Comparison of ENCODE assay signal across 8 cellular contexts in genomic region chr1:26145041-26145959, GRCh38. TPM values are rescaled to one million over a fixed set of nuclear protein-coding genes. Genes with fewer than 3 reads are reported as not detected.
DNase-seq lines count a peak whose midpoint lies in the region; ATAC-seq and TF ChIP-seq lines count a peak whose summit lies in the region.

No MANE protein-coding gene starts in this region.

- H3K9me3 ChIP-seq in MG63 (no peaks in the 10 kb centered on the region), neutrophil (no peaks in the 10 kb centered on the region)

- peak; percentile 79 for DNase-seq in EL
- peak; percentile 52 for DNase-seq in MG63
- peak; percentile 80 for DNase-seq in RWPE1 (ENCODE audit: low spot score)
- peak; percentile 64 for DNase-seq in activated T-helper 1 cell treated with Interleukin-2 at 50 U/mL for 16 hours (ENCODE audit: low read depth)
- DNase-seq in fibroblast of the conjunctiva (ENCODE audit: low read depth) = peak; percentile 76
- DNase-seq in substantia nigra (lab: John Stamatoyannopoulos, UW) = peak in 45 of 49 donors; percentile 12 to 84 (median 67)

- H3K4me3 ChIP-seq in MG63 (no peak overlapping the region), neutrophil (ENCODE audit: low read depth in 1 of 2, low read length in 1 of 2) (no peak overlapping the region)

- no peak overlapping the region for H3K27ac ChIP-seq in RWPE1
- H3K27ac ChIP-seq in neutrophil = no peak overlapping the region
- no peak overlapping the region for H3K27ac ChIP-seq in substantia nigra (ENCODE audit: low read depth, low read length, poor library complexity, severe bottlenecking)

- H3K36me3 ChIP-seq in MG63 (no peaks in the 10 kb centered on the region), neutrophil (no peaks in the 10 kb centered on the region)

- H3K27me3 ChIP-seq in MG63 (no peaks in the 10 kb centered on the region), neutrophil (no peaks in the 10 kb centered on the region)

- CTCF ChIA-PET in RWPE1 (lab: Yijun Ruan, JAX) = interaction anchor here (0.6 to 2.8 kb wide), 28 partner anchors 10 to 459 kb away, joined by 3 to 41 read pairs (median 4); partner anchors contain the start of genes CEP85, PDIK1L, SLC30A2 and ZNF593

- peaks cover 6 to 12% of the 10 kb centered on the region in 2 experiments for H3K4me1 ChIP-seq in neutrophil (ENCODE audit: control insufficient read depth in 1 of 2, insufficient read depth in 1 of 2, low read depth in 1 of 2, low read length in 1 of 2)

- POLR2A ChIA-PET in RWPE1 (lab: Yijun Ruan, JAX; ENCODE audit: low non-redundant PET) = interaction anchor here (0.8 kb wide), 1 partner anchor 109 kb away, joined by 3 read pairs; no protein-coding TSS in a partner anchor

- TF ChIP-seq CTCF in RWPE1 (conservative IDR thresholded peaks at IDR 0.05; ENCODE audit: low read depth) (peak; percentile 76), neutrophil (IDR thresholded peaks at IDR 0.05) (peak; percentile 73)

- ATAC-seq in GM21786 (IDR thresholded peaks at IDR 0.05; ENCODE audit: unreplicated experiment) = no peak

RNA-seq across cellular contexts. Expression of gene FAM110D, which starts 13.6 kb away (rescaled TPM):
- 0.07 TPM in 1 of 2 replicates, not detected in the other for total RNA-seq in MG63 (2014; rRNA removed; shearing (Covaris generic); ENCODE audit: low replicate concordance)

RNA-seq across cellular contexts. Expression of gene C1orf232, which starts 23.5 kb away (rescaled TPM):
- total RNA-seq in MG63 (2014; rRNA removed; shearing (Covaris generic); ENCODE audit: low replicate concordance) = not detected in 2 replicates

RNA-seq across cellular contexts. Expression of gene ZNF593, which starts 24.4 kb away (rescaled TPM):
- total RNA-seq in MG63 (2014; rRNA removed; shearing (Covaris generic); ENCODE audit: low replicate concordance) = 27.8 and 45.7 TPM in 2 replicates

RNA-seq across cellular contexts. Expression of gene ZNF593OS, which starts 26.3 kb away (rescaled TPM):
- total RNA-seq in MG63 (2014; rRNA removed; shearing (Covaris generic); ENCODE audit: low replicate concordance) = not detected in 2 replicates

RNA-seq across cellular contexts. Expression of gene CNKSR1, which starts 32.0 kb away (rescaled TPM):
- total RNA-seq in MG63 (2014; rRNA removed; shearing (Covaris generic); ENCODE audit: low replicate concordance) = not detected in 2 replicates
